Comparison of ENCODE assay signal across 18 cellular contexts in genomic region chr3:123156276-123156995, GRCh38.
"Had no signal": no experiment of that assay in that cellular context is flagged by ENCODE, and none has a peak within 500 bp of the region (broad histone marks: within the 10 kb centered on the region; RNA-seq: fewer than 3 reads in every experiment).

No MANE protein-coding gene starts in this region.

- H3K36me3 ChIP-seq: transverse colon had no signal

- H3K9me3 ChIP-seq: transverse colon had no signal

- H3K27me3 ChIP-seq: transverse colon had no signal

- H3K27ac ChIP-seq: parathyroid adenoma, transverse colon, WERI-Rb-1 had no signal

- H3K27me3 Mint-ChIP-seq: stimulated activated memory B cell treated with anti-CD40 and anti-IgM and Interleukin-4, amounts not matched to agents 10 μg/mL and 1 μg/mL and 100 μg/mL, for 72 hours; T-cell had no signal

- H2AFZ ChIP-seq: parathyroid adenoma had no signal

- H3K9me3 Mint-ChIP-seq: neural crest cell had no signal

- ATAC-seq: activated CD8-positive, alpha-beta T cell treated with anti-CD3 and anti-CD28 coated beads, Interleukin-2, amount 10 ng/mL, durations not matched to agents 7 days and 5 days; activated naive CD4-positive, alpha-beta T cell treated with anti-CD3 and anti-CD28 coated beads, Interleukin-2, amount 50 U/mL, for 72 hours; esophagus mucosa; stimulated activated memory B cell treated with anti-CD40 and anti-IgM and Interleukin-4, amounts not matched to agents 10 μg/mL and 1 μg/mL and 100 μg/mL, for 72 hours; T-cell had no signal

- H3K27ac Mint-ChIP-seq: activated CD8-positive, alpha-beta T cell treated with anti-CD3 and anti-CD28 coated beads, Interleukin-2, amount 10 ng/mL, durations not matched to agents 7 days and 5 days; stimulated activated memory B cell treated with anti-CD40 and anti-IgM and Interleukin-4, amounts not matched to agents 10 μg/mL and 1 μg/mL and 100 μg/mL, for 72 hours; T-cell had no signal

- H3K4me1 ChIP-seq: parathyroid adenoma, transverse colon had no signal

- H3K79me2 ChIP-seq: parathyroid adenoma had no signal

- H3K9ac ChIP-seq: parathyroid adenoma had no signal

- H3K4me3 Mint-ChIP-seq: activated CD8-positive, alpha-beta T cell treated with anti-CD3 and anti-CD28 coated beads, Interleukin-2, amount 10 ng/mL, durations not matched to agents 7 days and 5 days; neural crest cell; stimulated activated memory B cell treated with anti-CD40 and anti-IgM and Interleukin-4, amounts not matched to agents 10 μg/mL and 1 μg/mL and 100 μg/mL, for 72 hours; T-cell had no signal

- DNase-seq: activated CD4-positive, alpha-beta T cell treated with anti-CD3 and anti-CD28 coated beads for 4 hours; activated CD8-positive, alpha-beta T cell treated with anti-CD3 and anti-CD28 coated beads, Interleukin-2, amount 10 ng/mL, durations not matched to agents 7 days and 5 days; activated effector memory CD4-positive, alpha-beta T cell treated with anti-CD3 and anti-CD28 coated beads, Interleukin-2, amount 50 U/mL, for 16 hours; amniotic stem cell; cerebellar nuclear complex; islet precursor cell; left ventricle myocardium superior; mesendoderm; small intestine; T-cell; transverse colon; WERI-Rb-1 had no signal

- H3K4me3 ChIP-seq: transverse colon had no signal

- H3K4me1 Mint-ChIP-seq: T-cell had no signal

- FAIRE-seq: endometrium, small intestine had no signal
